In genomic region chr15:84816694-84817460, GRCh38 we compare ENCODE assay signal across 11 cellular contexts. TPM values are rescaled to one million over a fixed set of nuclear protein-coding genes. Genes with fewer than 3 reads are reported as not detected.
DNase-seq lines count a peak whose midpoint lies in the region; ATAC-seq and TF ChIP-seq lines count a peak whose summit lies in the region.
"Had no signal": no experiment of that assay in that cellular context is flagged by ENCODE, and none has a peak within 500 bp of the region (broad histone marks: within the 10 kb centered on the region; RNA-seq: fewer than 3 reads in every experiment).

A gene with protein sequence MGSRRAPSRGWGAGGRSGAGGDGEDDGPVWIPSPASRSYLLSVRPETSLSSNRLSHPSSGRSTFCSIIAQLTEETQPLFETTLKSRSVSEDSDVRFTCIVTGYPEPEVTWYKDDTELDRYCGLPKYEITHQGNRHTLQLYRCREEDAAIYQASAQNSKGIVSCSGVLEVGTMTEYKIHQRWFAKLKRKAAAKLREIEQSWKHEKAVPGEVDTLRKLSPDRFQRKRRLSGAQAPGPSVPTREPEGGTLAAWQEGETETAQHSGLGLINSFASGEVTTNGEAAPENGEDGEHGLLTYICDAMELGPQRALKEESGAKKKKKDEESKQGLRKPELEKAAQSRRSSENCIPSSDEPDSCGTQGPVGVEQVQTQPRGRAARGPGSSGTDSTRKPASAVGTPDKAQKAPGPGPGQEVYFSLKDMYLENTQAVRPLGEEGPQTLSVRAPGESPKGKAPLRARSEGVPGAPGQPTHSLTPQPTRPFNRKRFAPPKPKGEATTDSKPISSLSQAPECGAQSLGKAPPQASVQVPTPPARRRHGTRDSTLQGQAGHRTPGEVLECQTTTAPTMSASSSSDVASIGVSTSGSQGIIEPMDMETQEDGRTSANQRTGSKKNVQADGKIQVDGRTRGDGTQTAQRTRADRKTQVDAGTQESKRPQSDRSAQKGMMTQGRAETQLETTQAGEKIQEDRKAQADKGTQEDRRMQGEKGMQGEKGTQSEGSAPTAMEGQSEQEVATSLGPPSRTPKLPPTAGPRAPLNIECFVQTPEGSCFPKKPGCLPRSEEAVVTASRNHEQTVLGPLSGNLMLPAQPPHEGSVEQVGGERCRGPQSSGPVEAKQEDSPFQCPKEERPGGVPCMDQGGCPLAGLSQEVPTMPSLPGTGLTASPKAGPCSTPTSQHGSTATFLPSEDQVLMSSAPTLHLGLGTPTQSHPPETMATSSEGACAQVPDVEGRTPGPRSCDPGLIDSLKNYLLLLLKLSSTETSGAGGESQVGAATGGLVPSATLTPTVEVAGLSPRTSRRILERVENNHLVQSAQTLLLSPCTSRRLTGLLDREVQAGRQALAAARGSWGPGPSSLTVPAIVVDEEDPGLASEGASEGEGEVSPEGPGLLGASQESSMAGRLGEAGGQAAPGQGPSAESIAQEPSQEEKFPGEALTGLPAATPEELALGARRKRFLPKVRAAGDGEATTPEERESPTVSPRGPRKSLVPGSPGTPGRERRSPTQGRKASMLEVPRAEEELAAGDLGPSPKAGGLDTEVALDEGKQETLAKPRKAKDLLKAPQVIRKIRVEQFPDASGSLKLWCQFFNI (N-terminal part only) (plus strand): TSS chr15:84817356. CDS start chr15:84817453, 97 bp downstream.

- no peak for DNase-seq in activated T-cell treated with anti-CD3 and anti-CD28 coated beads, Interleukin-2, amount 50 U/mL, for 72 hours
- no peak for DNase-seq in activated T-cell treated with anti-CD3 and anti-CD28 coated beads, Interleukin-2, amount 50 U/mL, for 1 hour
- DNase-seq in naive thymus-derived CD4-positive, alpha-beta T cell = no peak
- DNase-seq in vagina (ENCODE audit: extremely low spot score in 2 of 2) (no peak), DMS79 (lab: John Stamatoyannopoulos, UW) (no peak)
- DNase-seq: activated B cell treated with CpG ODN at 0.5 μM for 24 hours; Kasumi-1; stimulated activated CD4-positive, alpha-beta T cell treated with anti-CD3 and anti-CD28 coated beads, Interleukin-4, amount 100 ng/mL, for 4 hours had no signal

- intact Hi-C loops in naive thymus-derived CD4-positive, alpha-beta T cell (cut with micrococcal nuclease) = no loop called here
- intact Hi-C loops in vagina (cut with DNase I) = loop anchor here (10.0 kb wide), 1 partner anchor 222 kb away; no protein-coding TSS in a partner anchor

- no peak for TF ChIP-seq EP300 in gastroesophageal sphincter (IDR thresholded peaks at IDR 0.05)

- peaks cover 5% of the 10 kb centered on the region for H3K27me3 Mint-ChIP-seq in activated T-cell treated with anti-CD3 and anti-CD28 coated beads, Interleukin-2, amount 50 U/mL, for 72 hours (ENCODE audit: low read depth)
- peaks cover 6 to 19% (median 11%) of the 10 kb centered on the region in 5 donors for H3K27me3 Mint-ChIP-seq in naive thymus-derived CD4-positive, alpha-beta T cell

- H3K36me3 ChIP-seq in gastroesophageal sphincter (no peaks in the 10 kb centered on the region), vagina (no peaks in the 10 kb centered on the region)
- H3K36me3 ChIP-seq in naive thymus-derived CD4-positive, alpha-beta T cell (ENCODE audit: control insufficient read depth in 2 of 3, insufficient read depth in 3 of 3, low read length in 3 of 3) = no peaks in the 10 kb centered on the region

- CTCF ChIA-PET in naive thymus-derived CD4-positive, alpha-beta T cell (lab: Charles Lee) = no interaction called here

- peak within 1 kb of the TSS; percentile 55 to 58 for H3K4me3 ChIP-seq in gastroesophageal sphincter
- no peak within 1 kb of the TSS for H3K4me3 ChIP-seq in naive thymus-derived CD4-positive, alpha-beta T cell (ENCODE audit: low read length)
- H3K4me3 ChIP-seq in vagina = peak within 1 kb of the TSS; percentile 5 to 15

- H3K27me3 ChIP-seq in gastroesophageal sphincter (no peaks in the 10 kb centered on the region), vagina (no peaks in the 10 kb centered on the region)
- H3K27me3 ChIP-seq in naive thymus-derived CD4-positive, alpha-beta T cell (ENCODE audit: control insufficient read depth in 2 of 2, insufficient read depth in 2 of 2, low read length in 2 of 2) = no peaks in the 10 kb centered on the region

- H3K36me3 Mint-ChIP-seq in activated T-cell treated with anti-CD3 and anti-CD28 coated beads, Interleukin-2, amount 50 U/mL, for 72 hours (ENCODE audit: insufficient read depth in 2 of 2) = no peaks in the 10 kb centered on the region
- peaks cover 0 to 3% (median 0%) of the 10 kb centered on the region in 5 donors for H3K36me3 Mint-ChIP-seq in naive thymus-derived CD4-positive, alpha-beta T cell

- peak; percentile 33 to 53 for TF ChIP-seq POLR2A in gastroesophageal sphincter (IDR thresholded peaks at IDR 0.05)
- TF ChIP-seq POLR2A in vagina (IDR thresholded peaks at IDR 0.05) = no peak
- no peak for TF ChIP-seq POLR2A in GM18505 (IDR thresholded peaks at IDR 0.05; ENCODE audit: borderline replicate concordance, extremely low read depth, insufficient read depth, insufficient read length)

- TF ChIP-seq CTCF in gastroesophageal sphincter (IDR thresholded peaks at IDR 0.05) (peak in 3 of 4 experiments; percentile 34 to 42 (median 39)), vagina (IDR thresholded peaks at IDR 0.05) (no peak)

- POLR2A ChIA-PET in naive thymus-derived CD4-positive, alpha-beta T cell (lab: Charles Lee) = no interaction called here

- 40 to 48% methylated on average over 1 to 10 of the region's 61 CpGs for WGBS in gastroesophageal sphincter (ENCODE audit: low coverage in 1 of 2), 2 donors

- H3K9me3 ChIP-seq in gastroesophageal sphincter (no peaks in the 10 kb centered on the region), vagina (no peaks in the 10 kb centered on the region)
- no peaks in the 10 kb centered on the region for H3K9me3 ChIP-seq in naive thymus-derived CD4-positive, alpha-beta T cell (ENCODE audit: control insufficient read depth in 2 of 3, low read length in 3 of 3)

- H3K4me1 Mint-ChIP-seq in activated T-cell treated with anti-CD3 and anti-CD28 coated beads, Interleukin-2, amount 50 U/mL, for 72 hours (ENCODE audit: low read depth) = peaks cover 6% of the 10 kb centered on the region
- peaks cover 6 to 20% (median 10%) of the 10 kb centered on the region in 7 donors for H3K4me1 Mint-ChIP-seq in naive thymus-derived CD4-positive, alpha-beta T cell

- ATAC-seq in activated T-cell treated with anti-CD3 and anti-CD28 coated beads, Interleukin-2, amount 50 U/mL, for 72 hours (replicated peaks in 1 of 2) = peak; percentile 10 to 12
- ATAC-seq in gastroesophageal sphincter (peak; percentile 85), GM18505 (IDR thresholded peaks at IDR 0.05; ENCODE audit: unreplicated experiment) (no peak), GM21723 (IDR thresholded peaks at IDR 0.05; ENCODE audit: unreplicated experiment) (no peak)
- ATAC-seq in naive thymus-derived CD4-positive, alpha-beta T cell = no peak

- H3K27ac ChIP-seq in gastroesophageal sphincter (peak within 1 kb of the TSS; percentile 89 to 94 (median 91)), vagina (peak within 1 kb of the TSS; percentile 74)
- no peak within 1 kb of the TSS for H3K27ac ChIP-seq in naive thymus-derived CD4-positive, alpha-beta T cell (ENCODE audit: low read depth, low read length)

- H3K4me3 Mint-ChIP-seq in activated T-cell treated with anti-CD3 and anti-CD28 coated beads, Interleukin-2, amount 50 U/mL, for 72 hours = no peak within 1 kb of the TSS
- H3K4me3 Mint-ChIP-seq in naive thymus-derived CD4-positive, alpha-beta T cell = peak within 1 kb of the TSS in 7 of 10 donors; percentile 4 to 70 (median 46)
- H3K4me3 Mint-ChIP-seq: activated B cell treated with CpG ODN at 0.5 μM for 24 hours had no signal

- H3K27ac Mint-ChIP-seq in activated T-cell treated with anti-CD3 and anti-CD28 coated beads, Interleukin-2, amount 50 U/mL, for 72 hours = no peak within 1 kb of the TSS
- peak within 1 kb of the TSS in 4 of 9 donors; percentile 41 to 78 (median 68) for H3K27ac Mint-ChIP-seq in naive thymus-derived CD4-positive, alpha-beta T cell
- H3K27ac Mint-ChIP-seq: activated B cell treated with CpG ODN at 0.5 μM for 24 hours had no signal

- H3K4me1 ChIP-seq in gastroesophageal sphincter = peaks cover 0 to 56% (median 22%) of the 10 kb centered on the region in 3 donors
- peaks cover 0 to 10% of the 10 kb centered on the region in 2 donors for H3K4me1 ChIP-seq in naive thymus-derived CD4-positive, alpha-beta T cell (ENCODE audit: control insufficient read depth in 2 of 2, insufficient read depth in 2 of 2, low read length in 2 of 2)
- peaks cover 36% of the 10 kb centered on the region for H3K4me1 ChIP-seq in vagina

- H3K9me3 Mint-ChIP-seq in activated T-cell treated with anti-CD3 and anti-CD28 coated beads, Interleukin-2, amount 50 U/mL, for 72 hours = no peaks in the 10 kb centered on the region
- H3K9me3 Mint-ChIP-seq in naive thymus-derived CD4-positive, alpha-beta T cell = no peaks in the 10 kb centered on the region
- H3K9me3 Mint-ChIP-seq: activated B cell treated with CpG ODN at 0.5 μM for 24 hours had no signal

RNA-seq across cellular contexts. Expression of the gene that starts here (rescaled TPM):
- under 1 TPM; 0.46 TPM for total RNA-seq in activated T-cell treated with anti-CD3 and anti-CD28 coated beads, Interleukin-2, amount 50 U/mL, for 72 hours
- total RNA-seq in gastroesophageal sphincter (10 to 100 TPM; 19.1 to 34.4 (median 26.5) TPM), vagina (2.5 TPM)
- under 1 TPM; 0.19 to 0.30 (median 0.20) TPM for total RNA-seq in naive thymus-derived CD4-positive, alpha-beta T cell
- under 1 TPM in 1 of 2 donors, not detected in 1; 0.02 TPM for polyA plus RNA-seq in naive thymus-derived CD4-positive, alpha-beta T cell

Comparison
In these comparisons a context has a peak if more than half of its experiments do, and no peak if none do; other contexts are left out.
1. Peak in ATAC-seq in activated T-cell treated with anti-CD3 and anti-CD28 coated beads, Interleukin-2, amount 50 U/mL, for 72 hours; RNA of the gene not detected or under 1 TPM.
2. H3K4me3 Mint-ChIP-seq: peak in naive thymus-derived CD4-positive, alpha-beta T cell (7 of 10); none in activated T-cell treated with anti-CD3 and anti-CD28 coated beads, Interleukin-2, amount 50 U/mL, for 72 hours (0 of 2).
3. CTCF ChIP-seq: peak in gastroesophageal sphincter (3 of 4); none in vagina (0 of 3).
4. POLR2A ChIP-seq: peak in gastroesophageal sphincter (2 of 2); none in vagina (0 of 2) and GM18505 (single experiment).